Comparison of ENCODE assay signal across 18 cellular contexts in the genomic region with DNA sequence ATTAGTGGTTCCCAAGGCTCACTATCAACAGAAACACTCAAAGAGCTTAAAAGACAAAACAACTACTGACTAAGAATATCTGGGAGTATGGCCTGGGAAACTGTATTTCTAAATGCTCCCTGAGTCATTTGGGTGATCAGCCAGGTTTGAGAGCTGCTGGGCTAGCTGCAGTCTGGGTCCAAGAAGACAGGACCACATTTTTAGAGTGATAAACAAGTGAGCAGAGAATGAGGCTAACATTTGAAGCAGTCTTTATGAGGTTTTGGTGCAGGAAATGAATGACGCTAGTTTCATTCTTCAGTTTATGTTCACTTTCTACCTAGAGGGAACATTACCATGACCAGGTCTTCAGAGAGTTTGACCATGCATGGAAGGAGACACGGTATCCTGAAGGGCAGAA.
DNase-seq lines count a peak whose midpoint lies in the region; ATAC-seq, FAIRE-seq and TF ChIP-seq lines count a peak whose summit lies in the region.
"Had no signal": no experiment of that assay in that cellular context is flagged by ENCODE, and none has a peak within 500 bp of the region (broad histone marks: within the 10 kb centered on the region; RNA-seq: fewer than 3 reads in every experiment).

No MANE protein-coding gene starts in this region.

- POLR2A ChIA-PET in Caco-2 (lab: Charles Lee): no interaction called here

- H3K79me2 ChIP-seq in GM23338 (replicated peaks; ENCODE audit: insufficient read depth) (peaks cover 96% of the 10 kb centered on the region), astrocyte (ENCODE audit: insufficient read depth, low read length) (peaks cover 95% of the 10 kb centered on the region)

- peak; percentile 49 for FAIRE-seq in astrocyte (lab: Jason Lieb, UNC)

- no TSS peak for BruUV-seq in Caco-2 (replicated peaks; lab: Mats Ljungman, UMichigan)

- H3K4me2 ChIP-seq in GM23338: no peak overlapping the region
- H3K4me2 ChIP-seq in astrocyte (ENCODE audit: low read length): no peak overlapping the region

- intact Hi-C loops in Caco-2 (cut with micrococcal nuclease; ENCODE audit: unreplicated experiment): loop anchor here (2.0 kb wide), 1 partner anchor 31 kb away; no protein-coding TSS in a partner anchor

- H3K4me1 ChIP-seq in Caco-2: peaks cover 39% of the 10 kb centered on the region
- peaks cover 61% of the 10 kb centered on the region for H3K4me1 ChIP-seq in GM23338 (ENCODE audit: insufficient read depth)
- peaks cover 48% of the 10 kb centered on the region for H3K4me1 ChIP-seq in astrocyte (ENCODE audit: insufficient read depth, low read length)

- H3F3A ChIP-seq in GM23338 (replicated peaks; ENCODE audit: low read depth): no peaks in the 10 kb centered on the region

- H3K27ac ChIP-seq in GM23338 (ENCODE audit: low read depth) (0 out of 2 replicates have a peak overlapping the region, but pooled peaks have one; percentile 52), astrocyte (ENCODE audit: low read depth, low read length) (no peak overlapping the region)
- H3K27ac ChIP-seq: left lung, VCaP had no signal

- H3K9ac ChIP-seq in astrocyte (ENCODE audit: low read length): no peak overlapping the region

- H3K36me3 ChIP-seq in Caco-2 (ENCODE audit: control insufficient read depth, insufficient read depth, low read length): no peaks in the 10 kb centered on the region
- H3K36me3 ChIP-seq in GM23338 (ENCODE audit: insufficient read depth): peaks cover 3% of the 10 kb centered on the region; the same call in 1 of the 2 replicates
- no peaks in the 10 kb centered on the region for H3K36me3 ChIP-seq in astrocyte (ENCODE audit: insufficient read depth, low read length)
- H3K36me3 ChIP-seq: left lung had no signal

- peaks cover 41% of the 10 kb centered on the region for H3K4me1 Mint-ChIP-seq in Caco-2 (ENCODE audit: low read depth, unreplicated experiment)
- peaks cover 30% of the 10 kb centered on the region for H3K4me1 Mint-ChIP-seq in GM23338
- H3K4me1 Mint-ChIP-seq in astrocyte (ENCODE audit: low read depth, unreplicated experiment): peaks cover 43% of the 10 kb centered on the region
- peaks cover 34% of the 10 kb centered on the region for H3K4me1 Mint-ChIP-seq in osteocyte (ENCODE audit: unreplicated experiment)

- H3K9me3 Mint-ChIP-seq in Caco-2 (ENCODE audit: unreplicated experiment): no peaks in the 10 kb centered on the region
- no peaks in the 10 kb centered on the region; the same call in 2 of the 3 replicates for H3K9me3 Mint-ChIP-seq in GM23338
- H3K9me3 Mint-ChIP-seq in astrocyte (ENCODE audit: unreplicated experiment): peaks cover 2% of the 10 kb centered on the region
- no peaks in the 10 kb centered on the region for H3K9me3 Mint-ChIP-seq in osteocyte (ENCODE audit: unreplicated experiment)

- H4K20me1 ChIP-seq in GM23338 (replicated peaks; ENCODE audit: insufficient read depth) (peaks cover 10% of the 10 kb centered on the region; the same call in 1 of the 2 replicates), astrocyte (ENCODE audit: insufficient read depth, low read length) (peaks cover 57% of the 10 kb centered on the region)

- H3K27ac Mint-ChIP-seq in Caco-2 (ENCODE audit: unreplicated experiment) (peak overlapping the region; percentile 28), GM23338 (0 out of 2 replicates have a peak overlapping the region, but pooled peaks have one; percentile 31), astrocyte (ENCODE audit: unreplicated experiment) (no peak overlapping the region), osteocyte (ENCODE audit: unreplicated experiment) (peak overlapping the region; percentile 17)

- H2AFZ ChIP-seq in GM23338 (no peak overlapping the region), astrocyte (ENCODE audit: low read depth, low read length) (no peak overlapping the region)

- no peaks in the 10 kb centered on the region for H3K9me2 ChIP-seq in GM23338 (ENCODE audit: insufficient read depth)

- H3K36me3 Mint-ChIP-seq in Caco-2 (ENCODE audit: insufficient read depth, unreplicated experiment) (peaks cover 25% of the 10 kb centered on the region), GM23338 (ENCODE audit: low read depth) (peaks cover 4% of the 10 kb centered on the region; the same call in 2 of the 3 replicates), astrocyte (ENCODE audit: low read depth, unreplicated experiment) (peaks cover 8% of the 10 kb centered on the region), osteocyte (ENCODE audit: unreplicated experiment) (peaks cover 15% of the 10 kb centered on the region)

- no peak for TF ChIP-seq CTCF in Caco-2 (IDR thresholded peaks at IDR 0.05; ENCODE audit: insufficient read depth in 1 of 2, low read depth in 1 of 2, low read length in 1 of 2, severe bottlenecking in 1 of 2, unreplicated experiment in 1 of 2)
- no peak for TF ChIP-seq CTCF in GM23338 (conservative IDR thresholded peaks at IDR 0.05; ENCODE audit: low read depth in 2 of 2)
- TF ChIP-seq CTCF in astrocyte (IDR thresholded peaks at IDR 0.05; ENCODE audit: insufficient read depth, low read depth, low read length): no peak
- TF ChIP-seq CTCF in osteocyte (IDR thresholded peaks at IDR 0.05): no peak

- no peak overlapping the region for H3K4me3 Mint-ChIP-seq in Caco-2 (ENCODE audit: unreplicated experiment)
- no peak overlapping the region for H3K4me3 Mint-ChIP-seq in GM23338
- no peak overlapping the region for H3K4me3 Mint-ChIP-seq in astrocyte (ENCODE audit: unreplicated experiment)
- no peak overlapping the region for H3K4me3 Mint-ChIP-seq in osteocyte (ENCODE audit: unreplicated experiment)

- DNase-seq in Caco-2 (no peak), GM23338 (ENCODE audit: low spot score) (no peak), astrocyte (ENCODE audit: low read depth) (peak; percentile 52), osteocyte (ENCODE audit: extremely low spot score, unreplicated experiment) (no peak), nucleus accumbens (lab: John Stamatoyannopoulos, UW) (no peak), NCI-H2196 (lab: John Stamatoyannopoulos, UW; ENCODE audit: unreplicated experiment) (no peak)
- DNase-seq in activated effector memory CD4-positive, alpha-beta T cell treated with anti-CD3 and anti-CD28 coated beads, Interleukin-2, amount 50 U/mL, for 16 hours: no peak
- DNase-seq: activated gamma-delta T cell; GOT3; left lung; NCI-H187; NCI-H69; posterior cingulate gyrus; stimulated activated CD4-positive, alpha-beta T cell treated with anti-CD3 and anti-CD28 coated beads, Interleukin-15, amount 100 ng/mL, for 24 hours; stomach had no signal

- H3K9me3 ChIP-seq in Caco-2 (no peaks in the 10 kb centered on the region), astrocyte (ENCODE audit: insufficient read depth, low read depth, low read length) (no peaks in the 10 kb centered on the region)
- H3K9me3 ChIP-seq: left lung, stomach had no signal

- ATAC-seq in GM23338 (no peak), GM21717 (IDR thresholded peaks at IDR 0.05; ENCODE audit: unreplicated experiment) (no peak)
- ATAC-seq: left lung, Panc1 had no signal

- H3K27me3 ChIP-seq in Caco-2 (replicated peaks; ENCODE audit: control insufficient read depth, insufficient read depth, low read length) (no peaks in the 10 kb centered on the region), GM23338 (ENCODE audit: insufficient read depth) (no peaks in the 10 kb centered on the region), astrocyte (ENCODE audit: insufficient read depth, low read length) (no peaks in the 10 kb centered on the region)
- H3K27me3 ChIP-seq: left lung, stomach had no signal

- CTCF ChIA-PET in Caco-2 (lab: Charles Lee): no interaction called here

- H3K4me3 ChIP-seq in Caco-2 (ENCODE audit: low read depth, low read length) (no peak overlapping the region), GM23338 (no peak overlapping the region), astrocyte (ENCODE audit: insufficient read depth, low read depth, low read length) (no peak overlapping the region)
- H3K4me3 ChIP-seq: left lung, stomach had no signal

- H3K27me3 Mint-ChIP-seq in Caco-2 (ENCODE audit: insufficient read depth, unreplicated experiment) (no peaks in the 10 kb centered on the region), GM23338 (ENCODE audit: insufficient read depth, low read depth, poor library complexity) (peaks cover 8% of the 10 kb centered on the region), astrocyte (ENCODE audit: low read depth, unreplicated experiment) (no peaks in the 10 kb centered on the region), osteocyte (ENCODE audit: unreplicated experiment) (no peaks in the 10 kb centered on the region)
